Comparison of ENCODE assay signal across 10 cellular contexts in genomic region chr7:17506090-17506489, GRCh38.
A peak's percentile ranks its signal among the peaks of the same experiment; 100 is the strongest.
DNase-seq lines count a peak whose midpoint lies in the region; ATAC-seq and TF ChIP-seq lines count a peak whose summit lies in the region.
"Had no signal": no experiment of that assay in that cellular context is flagged by ENCODE, and none has a peak within 500 bp of the region (broad histone marks: within the 10 kb centered on the region; RNA-seq: fewer than 3 reads in every experiment).

No MANE protein-coding gene starts in this region.

- H3K36me3 Mint-ChIP-seq in glutamatergic neuron (ENCODE audit: unreplicated experiment), result no peaks in the 10 kb centered on the region

- peak; percentile 60 for ATAC-seq in GM21381 (IDR thresholded peaks at IDR 0.05; ENCODE audit: unreplicated experiment)
- peak; percentile 63 for ATAC-seq in HG03469 (IDR thresholded peaks at IDR 0.05; ENCODE audit: unreplicated experiment)

- H3K4me3 Mint-ChIP-seq in glutamatergic neuron (ENCODE audit: unreplicated experiment), result no peak overlapping the region
- H3K4me3 Mint-ChIP-seq: neural crest cell had no signal

- no peak overlapping the region for H3K27ac ChIP-seq in caudate nucleus (ENCODE audit: low read depth, low read length)

- DNase-seq in GM12864 (ENCODE audit: low read depth) (peak; percentile 41), iris pigment epithelial cell (ENCODE audit: low read depth) (peak; percentile 78), caudate nucleus (lab: John Stamatoyannopoulos, UW) (no peak), glutamatergic neuron (no peak)
- DNase-seq in activated T-cell treated with anti-CD3 and anti-CD28 coated beads, Interleukin-2, amount 50 U/mL, for 1 hour, result no peak
- DNase-seq in activated T-cell treated with anti-CD3 and anti-CD28 coated beads, Interleukin-2, amount 50 U/mL, for 48 hours, result no peak
- DNase-seq: COR-L47 had no signal

- H3K4me1 Mint-ChIP-seq in glutamatergic neuron (ENCODE audit: low read depth, unreplicated experiment), result no peaks in the 10 kb centered on the region

- no peaks in the 10 kb centered on the region for H3K9me3 Mint-ChIP-seq in glutamatergic neuron (ENCODE audit: unreplicated experiment)

- H3K27me3 Mint-ChIP-seq in glutamatergic neuron (ENCODE audit: unreplicated experiment), result no peaks in the 10 kb centered on the region

- H3K27ac Mint-ChIP-seq in glutamatergic neuron (ENCODE audit: unreplicated experiment), result no peak overlapping the region

- H3K4me3 ChIP-seq in GM12864 (ENCODE audit: low read depth, low read length), result no peak overlapping the region

- TF ChIP-seq CTCF in GM12864 (IDR thresholded peaks at IDR 0.05; ENCODE audit: low read depth, low read length, missing control alignments), result no peak
- TF ChIP-seq CTCF in glutamatergic neuron (IDR thresholded peaks at IDR 0.05; ENCODE audit: partially characterized antibody, unreplicated experiment), result no peak

Comparison
In these comparisons a context has a peak if more than half of its experiments do, and no peak if none do; other contexts are left out.
1. DNase-seq: peak in GM12864 (single experiment) and iris pigment epithelial cell (single experiment); none in caudate nucleus (0 of 61), activated T-cell treated with anti-CD3 and anti-CD28 coated beads, Interleukin-2, amount 50 U/mL, for 1 hour (single experiment), glutamatergic neuron (single experiment) and activated T-cell treated with anti-CD3 and anti-CD28 coated beads, Interleukin-2, amount 50 U/mL, for 48 hours (0 of 2).